Comparison of ENCODE assay signal across 11 cellular contexts in the genomic region with DNA sequence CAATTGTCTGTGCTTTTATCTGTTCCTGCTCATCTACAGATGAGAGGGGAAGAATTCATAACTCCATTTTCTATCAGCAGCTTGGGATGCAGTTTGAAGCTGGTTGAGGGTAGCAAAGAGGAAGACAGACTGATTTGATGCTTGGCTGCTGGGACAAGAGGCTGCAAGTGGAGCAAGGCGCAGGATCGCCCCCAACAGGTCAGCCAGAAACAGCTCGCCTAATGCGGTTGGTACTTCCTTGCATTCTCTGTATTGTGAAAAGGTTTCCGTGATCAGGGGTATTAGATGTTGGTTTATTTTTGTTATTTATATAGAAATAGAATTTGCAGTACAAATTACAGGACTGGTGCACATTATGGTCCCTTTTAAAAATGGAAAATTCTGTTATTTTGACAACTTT. TPM values are rescaled to one million over a fixed set of nuclear protein-coding genes. Genes with fewer than 3 reads are reported as not detected.
DNase-seq lines count a peak whose midpoint lies in the region; ATAC-seq and TF ChIP-seq lines count a peak whose summit lies in the region.
"Had no signal": no experiment of that assay in that cellular context is flagged by ENCODE, and none has a peak within 500 bp of the region (broad histone marks: within the 10 kb centered on the region; RNA-seq: fewer than 3 reads in every experiment).

No MANE protein-coding gene starts in this region.

- BruUV-seq in PC-3 (replicated peaks; lab: Mats Ljungman, UMichigan) = no TSS peak

- intact Hi-C loops in PC-3 (cut with micrococcal nuclease) = loop anchor here (2.0 kb wide), 1 partner anchor 47 kb away; no protein-coding TSS in a partner anchor

- H3K79me2 ChIP-seq in PC-3 (ENCODE audit: low read length) = no peaks in the 10 kb centered on the region

- DNase-seq in BJ (ENCODE audit: low read depth) (no peak), PC-3 (peak; percentile 29), glutamatergic neuron (peak; percentile 37), coronary artery (ENCODE audit: low spot score) (no peak)
- no peak for DNase-seq in stimulated activated CD4-positive, alpha-beta T cell treated with anti-CD3 and anti-CD28 coated beads, Interleukin-4, amount 100 ng/mL, for 24 hours
- DNase-seq: activated effector memory CD4-positive, alpha-beta T cell treated with anti-CD3 and anti-CD28 coated beads, Interleukin-2, amount 50 U/mL, for 16 hours; left ventricle myocardium inferior had no signal

- no peaks in the 10 kb centered on the region for H3K9me3 Mint-ChIP-seq in glutamatergic neuron (ENCODE audit: unreplicated experiment)

- H3K27me3 Mint-ChIP-seq in glutamatergic neuron (ENCODE audit: unreplicated experiment) = peaks cover 2% of the 10 kb centered on the region

- H3K4me2 ChIP-seq in PC-3 (ENCODE audit: low read length) = no peak overlapping the region

- CTCF ChIA-PET in BJ (lab: Yijun Ruan, JAX) (interaction anchor here (0.7 kb wide), 1 partner anchor 11 kb away, joined by 4 read pairs; no protein-coding TSS in a partner anchor), PC-3 (lab: Charles Lee) (no interaction called here)

- POLR2A ChIA-PET in BJ (lab: Charles Lee) (no interaction called here), PC-3 (lab: Charles Lee; ENCODE audit: unreplicated experiment) (no interaction called here)

- no peaks in the 10 kb centered on the region for H3K36me3 Mint-ChIP-seq in glutamatergic neuron (ENCODE audit: unreplicated experiment)

- peak; percentile 15; the same call in 1 of the 2 replicates for TF ChIP-seq CTCF in BJ (IDR thresholded peaks at IDR 0.05; ENCODE audit: insufficient read depth, low read depth, low read length)
- 0 out of 2 replicates have a peak, but pooled peaks have one; percentile 20 for TF ChIP-seq CTCF in GM12875 (IDR thresholded peaks at IDR 0.05; ENCODE audit: borderline replicate concordance, insufficient read depth, low read depth, low read length)
- peak; percentile 39 for TF ChIP-seq CTCF in PC-3 (conservative IDR thresholded peaks at IDR 0.05; ENCODE audit: low read depth, low read length)
- no peak for TF ChIP-seq CTCF in glutamatergic neuron (IDR thresholded peaks at IDR 0.05; ENCODE audit: partially characterized antibody, unreplicated experiment)
- no peak for TF ChIP-seq CTCF in coronary artery (IDR thresholded peaks at IDR 0.05)

- ATAC-seq in PC-3 (peak; percentile 50; the same call in 1 of the 2 replicates), HG02884 (IDR thresholded peaks at IDR 0.05; ENCODE audit: unreplicated experiment) (no peak), HG03520 (IDR thresholded peaks at IDR 0.05; ENCODE audit: unreplicated experiment) (no peak)

- no peaks in the 10 kb centered on the region; the same call in 1 of the 2 replicates for H3K27me3 ChIP-seq in BJ (ENCODE audit: control insufficient read depth, insufficient read depth, low read length)
- H3K27me3 ChIP-seq in PC-3 (ENCODE audit: low read length) = no peaks in the 10 kb centered on the region

- no peaks in the 10 kb centered on the region for H3K4me1 Mint-ChIP-seq in glutamatergic neuron (ENCODE audit: low read depth, unreplicated experiment)

- no peak overlapping the region for H3K9ac ChIP-seq in PC-3 (ENCODE audit: low read length)

- no peaks in the 10 kb centered on the region for H4K20me1 ChIP-seq in PC-3 (ENCODE audit: low read length)

- no peaks in the 10 kb centered on the region for H3K9me2 ChIP-seq in PC-3 (replicated peaks; ENCODE audit: low read length)

- H3K4me1 ChIP-seq in PC-3 (ENCODE audit: insufficient read depth, low read length) = no peaks in the 10 kb centered on the region
- H3K4me1 ChIP-seq: left ventricle myocardium inferior had no signal

- H3K9me3 ChIP-seq in PC-3 (ENCODE audit: low read length) = no peaks in the 10 kb centered on the region

- no peaks in the 10 kb centered on the region for H3K36me3 ChIP-seq in BJ (ENCODE audit: control insufficient read depth, insufficient read depth, low read length)
- no peaks in the 10 kb centered on the region for H3K36me3 ChIP-seq in PC-3 (ENCODE audit: low read depth, low read length)
- H3K36me3 ChIP-seq: left ventricle myocardium inferior had no signal

- H2AFZ ChIP-seq in PC-3 (ENCODE audit: low read length) = no peak overlapping the region

- H3K4me3 ChIP-seq in BJ (ENCODE audit: low read depth, low read length) = no peak overlapping the region
- H3K4me3 ChIP-seq in GM12875 (ENCODE audit: low read depth, low read length) = no peak overlapping the region
- no peak overlapping the region for H3K4me3 ChIP-seq in PC-3 (ENCODE audit: low read length)
- no peak overlapping the region for H3K4me3 ChIP-seq in coronary artery
- H3K4me3 ChIP-seq: left ventricle myocardium inferior had no signal

- H3F3A ChIP-seq in PC-3 (ENCODE audit: low read length, unreplicated experiment) = no peaks in the 10 kb centered on the region

- no peak overlapping the region for H3K4me3 Mint-ChIP-seq in glutamatergic neuron (ENCODE audit: unreplicated experiment)

- H3K27ac ChIP-seq in PC-3 (ENCODE audit: low read length) (no peak overlapping the region), coronary artery (no peak overlapping the region)
- H3K27ac ChIP-seq: left ventricle myocardium inferior had no signal

- H3K27ac Mint-ChIP-seq in glutamatergic neuron (ENCODE audit: unreplicated experiment) = no peak overlapping the region

RNA-seq across cellular contexts. Expression of a gene that starts 40.6 kb away (rescaled TPM):
- polyA plus RNA-seq in BJ (2011; rRNA removed) = 0.53 and 1.3 TPM in 2 replicates
- polyA minus RNA-seq in BJ (2011; rRNA and poly(A)+ RNA removed) = 0.82 and 1.5 TPM in 2 replicates
- total RNA-seq in PC-3 (2014; rRNA removed) (not detected in 2 replicates), glutamatergic neuron (ENCODE audit: unreplicated experiment) (18.4 TPM)
- total RNA-seq: NCI-H460 had no signal

Comparison
In these comparisons a context has a peak if more than half of its experiments do, and no peak if none do; other contexts are left out.
1. DNase-seq: peak in PC-3 (single experiment) and glutamatergic neuron (single experiment); none in BJ (single experiment), coronary artery (single experiment) and stimulated activated CD4-positive, alpha-beta T cell treated with anti-CD3 and anti-CD28 coated beads, Interleukin-4, amount 100 ng/mL, for 24 hours (single experiment).
2. CTCF ChIP-seq: peak in BJ (single experiment), GM12875 (single experiment) and PC-3 (single experiment); none in glutamatergic neuron (single experiment) and coronary artery (single experiment).
3. RNA of a gene that starts 40.6 kb away (total RNA-seq): 18.4 TPM in glutamatergic neuron (single experiment); not detected in PC-3; every median in the first group is over 10 times any median in the second.